8 cellular contexts compared by ENCODE assay signal in genomic region chr3:52705688-52706686, GRCh38.
DNase-seq lines count a peak whose midpoint lies in the region; ATAC-seq and TF ChIP-seq lines count a peak whose summit lies in the region.

A gene with protein sequence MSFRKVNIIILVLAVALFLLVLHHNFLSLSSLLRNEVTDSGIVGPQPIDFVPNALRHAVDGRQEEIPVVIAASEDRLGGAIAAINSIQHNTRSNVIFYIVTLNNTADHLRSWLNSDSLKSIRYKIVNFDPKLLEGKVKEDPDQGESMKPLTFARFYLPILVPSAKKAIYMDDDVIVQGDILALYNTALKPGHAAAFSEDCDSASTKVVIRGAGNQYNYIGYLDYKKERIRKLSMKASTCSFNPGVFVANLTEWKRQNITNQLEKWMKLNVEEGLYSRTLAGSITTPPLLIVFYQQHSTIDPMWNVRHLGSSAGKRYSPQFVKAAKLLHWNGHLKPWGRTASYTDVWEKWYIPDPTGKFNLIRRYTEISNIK (minus strand): TSS chr3:52705791. CDS start chr3:52700460, 5,331 bp downstream.
Gene SPCS1, plus strand, starts transcription at chr3:52706106. Its CDS starts 141 bp downstream, at chr3:52706247.

- no peaks in the 10 kb centered on the region for H3K27me3 Mint-ChIP-seq in memory B cell

- H3K4me3 Mint-ChIP-seq in memory B cell = peak within 1 kb of the TSS; percentile 98

- peak; percentile 74 for ATAC-seq in GM19351 (IDR thresholded peaks at IDR 0.05; ENCODE audit: unreplicated experiment)
- ATAC-seq in HG03520 (IDR thresholded peaks at IDR 0.05; ENCODE audit: unreplicated experiment) = peak; percentile 79
- peak; percentile 87 for ATAC-seq in memory B cell (ENCODE audit: low read depth)

- H3K27ac Mint-ChIP-seq in memory B cell = peak within 1 kb of the TSS; percentile 92

- TF ChIP-seq CTCF in C4-2B (conservative IDR thresholded peaks at IDR 0.05) = no peak

- peaks cover 3% of the 10 kb centered on the region for H3K36me3 Mint-ChIP-seq in memory B cell

- DNase-seq in NCI-H82 treated with DMSO at 0.1 percent for 48 hours (lab: John Stamatoyannopoulos, UW; ENCODE audit: unreplicated experiment) = peak; percentile 36
- peak; percentile 50 to 78 for DNase-seq in activated CD8-positive, alpha-beta memory T cell treated with anti-CD3 and anti-CD28 coated beads for 1 hour (ENCODE audit: extremely low read depth in 1 of 2, low read depth in 1 of 2)
- DNase-seq in effector CD8-positive, alpha-beta T cell (lab: John Stamatoyannopoulos, UW) = peak; percentile 75
- peak; percentile 87 to 92 for DNase-seq in memory B cell (ENCODE audit: low spot score in 2 of 2)
- DNase-seq in stimulated activated CD8-positive, alpha-beta memory T cell treated with anti-CD3 and anti-CD28 coated beads, Interleukin-12 subunit alpha, Interleukin-12 subunit beta, amount 100 ng/mL, for 24 hours (ENCODE audit: extremely low read depth) = peak; percentile 70

- H3K9me3 Mint-ChIP-seq in memory B cell = no peaks in the 10 kb centered on the region

- H3K27ac ChIP-seq in C4-2B = peak within 1 kb of the TSS; percentile 93

- peaks cover 22% of the 10 kb centered on the region for H3K4me1 Mint-ChIP-seq in memory B cell

Comparison
In these comparisons a context has a peak if more than half of its experiments do, and no peak if none do; other contexts are left out.
1. Peak in every context shown above with its lines: DNase-seq, ATAC-seq and H3K27ac ChIP-seq.
2. DNase-seq: peak in every context shown above with its lines; median percentile 90 in memory B cell; 75 in effector CD8-positive, alpha-beta T cell; 70 in stimulated activated CD8-positive, alpha-beta memory T cell treated with anti-CD3 and anti-CD28 coated beads, Interleukin-12 subunit alpha, Interleukin-12 subunit beta, amount 100 ng/mL, for 24 hours; 64 in activated CD8-positive, alpha-beta memory T cell treated with anti-CD3 and anti-CD28 coated beads for 1 hour; 36 in NCI-H82 treated with DMSO at 0.1 percent for 48 hours.